ENCODE assay signal across 28 cellular contexts in genomic region chr15:37220949-37221670, GRCh38.
DNase-seq lines count a peak whose midpoint lies in the region; ATAC-seq and TF ChIP-seq lines count a peak whose summit lies in the region.
"Had no signal": no experiment of that assay in that cellular context is flagged by ENCODE, and none has a peak within 500 bp of the region (broad histone marks: within the 10 kb centered on the region; RNA-seq: fewer than 3 reads in every experiment).

No MANE protein-coding gene starts in this region.

- intact Hi-C loops in mammary epithelial cell (cut with micrococcal nuclease) (no loop called here), MCF 10A (cut with micrococcal nuclease) (no loop called here), heart right ventricle (cut with DNase I) (no loop called here)

- BruUV-seq in mammary epithelial cell (replicated peaks; lab: Mats Ljungman, UMichigan), result no TSS peak
- no TSS peak for BruUV-seq in MCF 10A (replicated peaks; lab: Mats Ljungman, UMichigan)

- H3K4me1 Mint-ChIP-seq in MCF 10A (ENCODE audit: insufficient read depth, unreplicated experiment), result no peaks in the 10 kb centered on the region
- H3K4me1 Mint-ChIP-seq: IgD-negative memory B cell; naive B cell; stimulated activated memory B cell treated with anti-CD40 and anti-IgM and Interleukin-4, amounts not matched to agents 10 μg/mL and 1 μg/mL and 100 μg/mL, for 72 hours; WTC11 had no signal

- no peaks in the 10 kb centered on the region for H4K20me1 ChIP-seq in mammary epithelial cell (ENCODE audit: insufficient read depth, low read length)

- peak; percentile 47 for DNase-seq in mammary epithelial cell
- DNase-seq in MCF 10A (ENCODE audit: unreplicated experiment), result no peak
- peak; percentile 32 to 59 for DNase-seq in NCI-H446 (lab: John Stamatoyannopoulos, UW)
- no peak for DNase-seq in NCI-H2227 (lab: John Stamatoyannopoulos, UW; ENCODE audit: unreplicated experiment)
- no peak for DNase-seq in heart right ventricle
- DNase-seq: activated naive CD4-positive, alpha-beta T cell treated with anti-CD3 and anti-CD28 coated beads for 36 hours; amniotic stem cell; COR-L47; effector CD8-positive, alpha-beta T cell; naive B cell; NCI-H2029 treated with DMSO at 0.1 percent for 48 hours; NCI-H748 treated with DMSO at 0.1 percent for 48 hours; spleen; stimulated activated CD4-positive, alpha-beta T cell treated with anti-CD3 and anti-CD28 coated beads, Interleukin-4, amount 100 ng/mL, for 1 hour; uterus had no signal

- H3K79me2 ChIP-seq in mammary epithelial cell (ENCODE audit: insufficient read depth, low read length), result no peaks in the 10 kb centered on the region
- H3K79me2 ChIP-seq: hepatocyte had no signal

- CTCF ChIA-PET in mammary epithelial cell (lab: Charles Lee; ENCODE audit: low non-redundant PET), result no interaction called here
- CTCF ChIA-PET in MCF 10A (lab: Yijun Ruan, JAX), result no interaction called here

- ATAC-seq in heart right ventricle (no peak), GM18867 (IDR thresholded peaks at IDR 0.05; ENCODE audit: unreplicated experiment) (no peak), GM19035 (IDR thresholded peaks at IDR 0.05; ENCODE audit: unreplicated experiment) (no peak)
- ATAC-seq: GM12878; left lobe of liver; stimulated activated memory B cell treated with anti-CD40 and anti-IgM and Interleukin-4, amounts not matched to agents 10 μg/mL and 1 μg/mL and 100 μg/mL, for 72 hours; WTC11 had no signal

- H3K4me3 ChIP-seq in mammary epithelial cell (replicated peaks in 1 of 3; ENCODE audit: insufficient read depth in 1 of 3, low read depth in 2 of 3, low read length in 3 of 3), result no peak overlapping the region
- H3K4me3 ChIP-seq in endocrine pancreas (ENCODE audit: control insufficient read depth, insufficient read depth, low read length), result peak overlapping the region; percentile 96
- no peak overlapping the region for H3K4me3 ChIP-seq in heart right ventricle
- H3K4me3 ChIP-seq: breast epithelium, esophagus muscularis mucosa, GM12878, HAP-1, hepatocyte, spleen, suprapubic skin, uterus had no signal

- in situ Hi-C loops in mammary epithelial cell (cut with MboI; ENCODE audit: low sequenced_read_pairs in 2 of 2), result no loop called here

- dilution Hi-C loops in mammary epithelial cell (cut with HindIII; ENCODE audit: low sequenced_read_pairs), result no loop called here

- no peaks in the 10 kb centered on the region for H3K27me3 ChIP-seq in mammary epithelial cell (ENCODE audit: insufficient read depth, low read length)
- no peaks in the 10 kb centered on the region for H3K27me3 ChIP-seq in endocrine pancreas (ENCODE audit: control insufficient read depth, insufficient read depth, low read length)
- no peaks in the 10 kb centered on the region for H3K27me3 ChIP-seq in heart right ventricle
- H3K27me3 ChIP-seq: breast epithelium, esophagus muscularis mucosa, hepatocyte, spleen, suprapubic skin, uterus had no signal

- H3K27me3 Mint-ChIP-seq in MCF 10A (ENCODE audit: insufficient read depth, unreplicated experiment), result peaks cover 20% of the 10 kb centered on the region
- H3K27me3 Mint-ChIP-seq: IgD-negative memory B cell; naive B cell; stimulated activated memory B cell treated with anti-CD40 and anti-IgM and Interleukin-4, amounts not matched to agents 10 μg/mL and 1 μg/mL and 100 μg/mL, for 72 hours had no signal

- 53% methylated on average over 9 of the region's 9 CpGs for WGBS in mammary epithelial cell (ENCODE audit: low coverage, missing lambda C conversion rate)
- WGBS in heart right ventricle, 2 donors, result 73 to 76% methylated on average over 9 of the region's 9 CpGs

- no peak overlapping the region for H3K4me3 Mint-ChIP-seq in MCF 10A (ENCODE audit: unreplicated experiment)
- H3K4me3 Mint-ChIP-seq: activated naive CD4-positive, alpha-beta T cell treated with anti-CD3 and anti-CD28 coated beads for 36 hours; IgD-negative memory B cell; naive B cell; stimulated activated memory B cell treated with anti-CD40 and anti-IgM and Interleukin-4, amounts not matched to agents 10 μg/mL and 1 μg/mL and 100 μg/mL, for 72 hours; WTC11 had no signal

- H3K36me3 ChIP-seq in mammary epithelial cell (ENCODE audit: insufficient read depth, low read length), result no peaks in the 10 kb centered on the region
- H3K36me3 ChIP-seq in endocrine pancreas (ENCODE audit: control insufficient read depth, insufficient read depth, low read length), result no peaks in the 10 kb centered on the region
- H3K36me3 ChIP-seq in heart right ventricle, result no peaks in the 10 kb centered on the region
- H3K36me3 ChIP-seq: breast epithelium, esophagus muscularis mucosa, HAP-1, spleen, suprapubic skin, uterus had no signal

- H3K9me3 ChIP-seq in mammary epithelial cell (replicated peaks; ENCODE audit: insufficient read depth, low read length) (no peaks in the 10 kb centered on the region), endocrine pancreas (ENCODE audit: control insufficient read depth, low read length) (no peaks in the 10 kb centered on the region), heart right ventricle (no peaks in the 10 kb centered on the region)
- H3K9me3 ChIP-seq: breast epithelium, esophagus muscularis mucosa, HAP-1, suprapubic skin, uterus had no signal

- POLR2A ChIA-PET in MCF 10A (lab: Yijun Ruan, JAX), result no interaction called here

- no peak overlapping the region for H3K27ac Mint-ChIP-seq in MCF 10A (ENCODE audit: low read depth, unreplicated experiment)
- H3K27ac Mint-ChIP-seq: activated naive CD4-positive, alpha-beta T cell treated with anti-CD3 and anti-CD28 coated beads for 36 hours; IgD-negative memory B cell; naive B cell; stimulated activated memory B cell treated with anti-CD40 and anti-IgM and Interleukin-4, amounts not matched to agents 10 μg/mL and 1 μg/mL and 100 μg/mL, for 72 hours; WTC11 had no signal

- H3K36me3 Mint-ChIP-seq in MCF 10A (ENCODE audit: insufficient read depth, unreplicated experiment), result no peaks in the 10 kb centered on the region
- H3K36me3 Mint-ChIP-seq: IgD-negative memory B cell; naive B cell; stimulated activated memory B cell treated with anti-CD40 and anti-IgM and Interleukin-4, amounts not matched to agents 10 μg/mL and 1 μg/mL and 100 μg/mL, for 72 hours; WTC11 had no signal

- no peak overlapping the region for H3K4me2 ChIP-seq in mammary epithelial cell (ENCODE audit: insufficient read depth, low read depth, low read length)
- H3K4me2 ChIP-seq: hepatocyte had no signal

- no peak for TF ChIP-seq CTCF in mammary epithelial cell (conservative IDR thresholded peaks at IDR 0.05 in 1 of 2, IDR thresholded peaks at IDR 0.05 in 1 of 2; ENCODE audit: extremely low read depth in 1 of 2, insufficient read depth in 1 of 2, low read depth in 1 of 2, low read length in 2 of 2)
- TF ChIP-seq CTCF in MCF 10A (IDR thresholded peaks at IDR 0.05; ENCODE audit: unreplicated experiment), result no peak
- TF ChIP-seq CTCF in heart right ventricle (IDR thresholded peaks at IDR 0.05), result no peak

- H3K9me3 Mint-ChIP-seq in MCF 10A (ENCODE audit: unreplicated experiment), result no peaks in the 10 kb centered on the region
- H3K9me3 Mint-ChIP-seq: activated naive CD4-positive, alpha-beta T cell treated with anti-CD3 and anti-CD28 coated beads for 36 hours; stimulated activated memory B cell treated with anti-CD40 and anti-IgM and Interleukin-4, amounts not matched to agents 10 μg/mL and 1 μg/mL and 100 μg/mL, for 72 hours; WTC11 had no signal

- H3K27ac ChIP-seq in mammary epithelial cell (ENCODE audit: insufficient read depth, low read depth, low read length), result no peak overlapping the region
- no peak overlapping the region for H3K27ac ChIP-seq in heart right ventricle
- H3K27ac ChIP-seq: breast epithelium, esophagus muscularis mucosa, hepatocyte, spleen, suprapubic skin, uterus had no signal

- H3K4me1 ChIP-seq in mammary epithelial cell (ENCODE audit: insufficient read depth, low read length) (no peaks in the 10 kb centered on the region), endocrine pancreas (ENCODE audit: control insufficient read depth, insufficient read depth, low read length) (peaks cover 45% of the 10 kb centered on the region), heart right ventricle (no peaks in the 10 kb centered on the region)
- H3K4me1 ChIP-seq: breast epithelium, esophagus muscularis mucosa, HAP-1, spleen, suprapubic skin, uterus had no signal

- no peak overlapping the region for H2AFZ ChIP-seq in mammary epithelial cell (ENCODE audit: low read depth, low read length)

- H3K9ac ChIP-seq in mammary epithelial cell (ENCODE audit: insufficient read depth, low read length) (no peak overlapping the region), endocrine pancreas (ENCODE audit: control insufficient read depth, insufficient read depth, low read length) (no peak overlapping the region)

Comparison
In these comparisons a context has a peak if more than half of its experiments do, and no peak if none do; other contexts are left out.
1. DNase-seq: peak in mammary epithelial cell (single experiment) and NCI-H446 (2 of 2); none in MCF 10A (single experiment), NCI-H2227 (single experiment) and heart right ventricle (0 of 2).